20 cellular contexts compared by ENCODE assay signal in genomic region chr1:116328671-116329070, GRCh38. TPM values are rescaled to one million over a fixed set of nuclear protein-coding genes. Genes with fewer than 3 reads are reported as not detected.
A peak's percentile ranks its signal among the peaks of the same experiment; 100 is the strongest.
DNase-seq lines count a peak whose midpoint lies in the region; ATAC-seq, FAIRE-seq and TF ChIP-seq lines count a peak whose summit lies in the region.
"Had no signal": no experiment of that assay in that cellular context is flagged by ENCODE, and none has a peak within 500 bp of the region (broad histone marks: within the 10 kb centered on the region; RNA-seq: fewer than 3 reads in every experiment).

No MANE protein-coding gene starts in this region.

- intact Hi-C loops in activated CD8-positive, alpha-beta T cell treated with anti-CD3 and anti-CD28 coated beads for 36 hours (cut with micrococcal nuclease), result no loop called here
- intact Hi-C loops in naive thymus-derived CD4-positive, alpha-beta T cell (cut with micrococcal nuclease), result loop anchor here in 1 of 2 donors (5.0 kb wide), 2 partner anchors 161 to 176 kb away; no protein-coding TSS in a partner anchor
- intact Hi-C loops in posterior cingulate gyrus (cut with DNase I), result no loop called here

- no peaks in the 10 kb centered on the region for H3K9me3 Mint-ChIP-seq in activated CD8-positive, alpha-beta T cell treated with anti-CD3 and anti-CD28 coated beads, Interleukin-2, amount 10 ng/mL, durations not matched to agents 7 days and 5 days (ENCODE audit: insufficient read depth)
- no peaks in the 10 kb centered on the region for H3K9me3 Mint-ChIP-seq in activated CD8-positive, alpha-beta T cell treated with anti-CD3 and anti-CD28 coated beads for 36 hours
- H3K9me3 Mint-ChIP-seq in naive thymus-derived CD4-positive, alpha-beta T cell, result peaks cover 0 to 6% (median 0%) of the 10 kb centered on the region in 11 donors

- no peaks in the 10 kb centered on the region for H3K36me3 ChIP-seq in naive thymus-derived CD4-positive, alpha-beta T cell (ENCODE audit: control insufficient read depth in 2 of 3, insufficient read depth in 3 of 3, low read length in 3 of 3)
- H3K36me3 ChIP-seq: HAP-1, SJSA1 had no signal

- FAIRE-seq in RCC 7860 (lab: Jason Lieb, UNC), result no peak
- FAIRE-seq: GM19239 had no signal

- H3K27ac Mint-ChIP-seq in activated CD8-positive, alpha-beta T cell treated with anti-CD3 and anti-CD28 coated beads, Interleukin-2, amount 10 ng/mL, durations not matched to agents 7 days and 5 days, result peak overlapping the region; percentile 15
- H3K27ac Mint-ChIP-seq in activated CD8-positive, alpha-beta T cell treated with anti-CD3 and anti-CD28 coated beads for 36 hours, result no peak overlapping the region
- peak overlapping the region in 8 of 9 donors; percentile 48 to 98 (median 90) for H3K27ac Mint-ChIP-seq in naive thymus-derived CD4-positive, alpha-beta T cell
- H3K27ac Mint-ChIP-seq: B cell had no signal

- no peaks in the 10 kb centered on the region for H3K9me3 ChIP-seq in naive thymus-derived CD4-positive, alpha-beta T cell (ENCODE audit: control insufficient read depth in 2 of 3, low read length in 3 of 3)
- H3K9me3 ChIP-seq: Caco-2, HAP-1, SJSA1 had no signal

- DNase-seq in activated CD8-positive, alpha-beta T cell treated with anti-CD3 and anti-CD28 coated beads, Interleukin-2, amount 10 ng/mL, durations not matched to agents 7 days and 5 days, result no peak
- DNase-seq in activated CD8-positive, alpha-beta T cell treated with anti-CD3 and anti-CD28 coated beads for 36 hours, result no peak
- DNase-seq in SK-MEL-5 (ENCODE audit: low read depth, low spot score), result peak; percentile 7
- no peak for DNase-seq in naive thymus-derived CD4-positive, alpha-beta T cell
- no peak for DNase-seq in posterior cingulate gyrus
- DNase-seq in RCC 7860 (ENCODE audit: low spot score), result no peak
- no peak for DNase-seq in hippocampal formation (lab: John Stamatoyannopoulos, UW)
- no peak for DNase-seq in mucosa of gallbladder (ENCODE audit: low spot score)
- DNase-seq: 8988T, Caco-2, GF-D8, GM23248, NCI-H1436, NCI-H2029, NCI-H345, NCI-H524 treated with DMSO at 0.1 percent for 48 hours had no signal

- peaks cover 39 to 73% of the 10 kb centered on the region in 2 donors for H3K4me1 ChIP-seq in naive thymus-derived CD4-positive, alpha-beta T cell (ENCODE audit: control insufficient read depth in 2 of 2, insufficient read depth in 2 of 2, low read length in 2 of 2)
- H3K4me1 ChIP-seq: HAP-1, SJSA1 had no signal

- ATAC-seq in activated CD8-positive, alpha-beta T cell treated with anti-CD3 and anti-CD28 coated beads, Interleukin-2, amount 10 ng/mL, durations not matched to agents 7 days and 5 days, result no peak
- ATAC-seq in activated CD8-positive, alpha-beta T cell treated with anti-CD3 and anti-CD28 coated beads for 36 hours, result no peak
- no peak for ATAC-seq in naive thymus-derived CD4-positive, alpha-beta T cell

- H3K4me3 ChIP-seq in naive thymus-derived CD4-positive, alpha-beta T cell (ENCODE audit: low read length), result no peak overlapping the region
- H3K4me3 ChIP-seq: GM23248, HAP-1, SJSA1 had no signal

- peaks cover 37% of the 10 kb centered on the region for H3K4me1 Mint-ChIP-seq in activated CD8-positive, alpha-beta T cell treated with anti-CD3 and anti-CD28 coated beads, Interleukin-2, amount 10 ng/mL, durations not matched to agents 7 days and 5 days (ENCODE audit: low read depth)
- peaks cover 46% of the 10 kb centered on the region for H3K4me1 Mint-ChIP-seq in activated CD8-positive, alpha-beta T cell treated with anti-CD3 and anti-CD28 coated beads for 36 hours (ENCODE audit: low read depth)
- peaks cover 38 to 100% (median 91%) of the 10 kb centered on the region in 7 donors for H3K4me1 Mint-ChIP-seq in naive thymus-derived CD4-positive, alpha-beta T cell

- TF ChIP-seq CTCF in activated CD8-positive, alpha-beta T cell treated with anti-CD3 and anti-CD28 coated beads for 36 hours (IDR thresholded peaks at IDR 0.05), result no peak

- no peaks in the 10 kb centered on the region for H3K27me3 Mint-ChIP-seq in activated CD8-positive, alpha-beta T cell treated with anti-CD3 and anti-CD28 coated beads, Interleukin-2, amount 10 ng/mL, durations not matched to agents 7 days and 5 days (ENCODE audit: low read depth)
- no peaks in the 10 kb centered on the region for H3K27me3 Mint-ChIP-seq in activated CD8-positive, alpha-beta T cell treated with anti-CD3 and anti-CD28 coated beads for 36 hours
- H3K27me3 Mint-ChIP-seq in naive thymus-derived CD4-positive, alpha-beta T cell, result no peaks in the 10 kb centered on the region

- H3K27me3 ChIP-seq in naive thymus-derived CD4-positive, alpha-beta T cell (ENCODE audit: control insufficient read depth in 2 of 2, insufficient read depth in 2 of 2, low read length in 2 of 2), result no peaks in the 10 kb centered on the region

- POLR2A ChIA-PET in activated CD8-positive, alpha-beta T cell treated with anti-CD3 and anti-CD28 coated beads, Interleukin-2, amount 10 ng/mL, durations not matched to agents 7 days and 5 days (lab: Charles Lee), result no interaction called here
- POLR2A ChIA-PET in activated CD8-positive, alpha-beta T cell treated with anti-CD3 and anti-CD28 coated beads for 36 hours (lab: Charles Lee), result no interaction called here
- POLR2A ChIA-PET in naive thymus-derived CD4-positive, alpha-beta T cell (lab: Charles Lee), result interaction anchor here (0.5 to 9.7 kb wide), 5 partner anchors 12 to 90 kb away, joined by 3 to 103 read pairs (median 5); partner anchors contain the start of gene ATP1A1

- peak overlapping the region; percentile 26 for H3K27ac ChIP-seq in naive thymus-derived CD4-positive, alpha-beta T cell (ENCODE audit: low read depth, low read length)
- H3K27ac ChIP-seq: GM23248, SJSA1 had no signal

- H3K4me3 Mint-ChIP-seq in activated CD8-positive, alpha-beta T cell treated with anti-CD3 and anti-CD28 coated beads, Interleukin-2, amount 10 ng/mL, durations not matched to agents 7 days and 5 days, result no peak overlapping the region
- H3K4me3 Mint-ChIP-seq in activated CD8-positive, alpha-beta T cell treated with anti-CD3 and anti-CD28 coated beads for 36 hours, result no peak overlapping the region
- H3K4me3 Mint-ChIP-seq in naive thymus-derived CD4-positive, alpha-beta T cell, result peak overlapping the region in 4 of 10 donors; percentile 40 to 80 (median 50)
- H3K4me3 Mint-ChIP-seq: B cell had no signal

- H3K36me3 Mint-ChIP-seq in activated CD8-positive, alpha-beta T cell treated with anti-CD3 and anti-CD28 coated beads, Interleukin-2, amount 10 ng/mL, durations not matched to agents 7 days and 5 days (ENCODE audit: low read depth), result peaks cover 2% of the 10 kb centered on the region
- no peaks in the 10 kb centered on the region for H3K36me3 Mint-ChIP-seq in activated CD8-positive, alpha-beta T cell treated with anti-CD3 and anti-CD28 coated beads for 36 hours (ENCODE audit: low read depth)
- H3K36me3 Mint-ChIP-seq in naive thymus-derived CD4-positive, alpha-beta T cell, result peaks cover 0 to 5% (median 0%) of the 10 kb centered on the region in 5 donors

- in situ Hi-C loops in SK-MEL-5 (cut with HindIII; ENCODE audit: low pct_unique_long_range_greater_than_20kb, low sequenced_read_pairs), result no loop called here

- CTCF ChIA-PET in activated CD8-positive, alpha-beta T cell treated with anti-CD3 and anti-CD28 coated beads, Interleukin-2, amount 10 ng/mL, durations not matched to agents 7 days and 5 days (lab: Charles Lee), result interaction anchor here (0.9 to 1.6 kb wide), 3 partner anchors 31 to 171 kb away, joined by 3 to 5 read pairs (median 4); no protein-coding TSS in a partner anchor
- CTCF ChIA-PET in activated CD8-positive, alpha-beta T cell treated with anti-CD3 and anti-CD28 coated beads for 36 hours (lab: Charles Lee), result interaction anchor here (1.4 kb wide), 1 partner anchor 190 kb away, joined by 3 read pairs; no protein-coding TSS in a partner anchor
- CTCF ChIA-PET in naive thymus-derived CD4-positive, alpha-beta T cell (lab: Charles Lee), result interaction anchor here (1.1 kb wide), 1 partner anchor 85 kb away, joined by 3 read pairs; no protein-coding TSS in a partner anchor

RNA-seq across cellular contexts. Expression of gene ATP1A1, which starts 44.4 kb away (rescaled TPM):
- 100 to 1,000 TPM; 203 to 204 TPM for total RNA-seq in activated CD8-positive, alpha-beta T cell treated with anti-CD3 and anti-CD28 coated beads, Interleukin-2, amount 10 ng/mL, durations not matched to agents 7 days and 5 days
- 100 to 1,000 TPM; 201 to 202 TPM for total RNA-seq in activated CD8-positive, alpha-beta T cell treated with anti-CD3 and anti-CD28 coated beads for 36 hours
- total RNA-seq in SK-MEL-5 (2014; rRNA removed; shearing (Covaris generic)), result 204 and 270 TPM in 2 replicates
- polyA plus RNA-seq in SK-MEL-5 (2015; cell fraction: cytosol; rRNA removed), result 1,214 and 1,421 TPM in 2 replicates
- 558 and 602 TPM in 2 replicates for polyA plus RNA-seq in SK-MEL-5 (2015; cell fraction: nucleus; rRNA removed)
- 100 to 1,000 TPM; 228 to 315 (median 287) TPM for total RNA-seq in naive thymus-derived CD4-positive, alpha-beta T cell
- 10 to 100 TPM; 75.0 to 86.0 TPM for polyA plus RNA-seq in naive thymus-derived CD4-positive, alpha-beta T cell
- total RNA-seq in mucosa of gallbladder, result 2,502 TPM
